In the genomic region with DNA sequence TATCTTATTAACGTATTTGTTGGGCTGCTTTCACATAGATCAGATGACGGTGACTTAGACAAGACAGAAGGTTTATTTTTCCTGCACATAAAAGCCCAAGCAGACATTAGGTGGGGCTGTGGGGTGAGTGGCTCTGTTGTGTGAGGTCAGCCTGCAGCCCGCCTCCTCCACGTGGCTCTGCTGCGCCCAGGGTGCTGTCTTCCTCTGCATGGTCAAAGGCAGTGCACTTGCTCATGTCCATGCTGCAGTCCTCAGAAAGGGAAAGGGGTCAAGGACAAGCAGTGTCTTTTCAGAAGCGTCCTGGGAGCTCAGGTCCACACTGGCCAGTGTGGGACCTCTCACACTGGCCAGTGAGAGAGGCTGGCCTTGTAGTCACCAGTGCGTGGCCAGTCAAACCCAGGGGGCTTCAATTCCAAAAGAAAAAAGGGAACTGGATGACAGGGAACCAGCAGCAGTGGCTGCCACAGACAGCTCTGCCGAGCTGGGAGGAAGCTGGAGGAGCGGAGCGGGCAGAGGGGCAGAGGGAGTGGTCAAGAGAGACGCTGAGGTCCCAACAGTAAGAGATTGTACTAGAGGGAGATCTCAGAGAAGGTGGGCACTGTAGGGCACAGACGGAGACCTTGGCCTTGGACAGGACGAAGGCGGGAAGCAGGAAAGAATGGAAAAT, we compare ENCODE assay signal across 15 cellular contexts. TPM values are rescaled to one million over a fixed set of nuclear protein-coding genes. Genes with fewer than 3 reads are reported as not detected.
DNase-seq lines count a peak whose midpoint lies in the region; ATAC-seq and TF ChIP-seq lines count a peak whose summit lies in the region.
"Had no signal": no experiment of that assay in that cellular context is flagged by ENCODE, and none has a peak within 500 bp of the region (broad histone marks: within the 10 kb centered on the region; RNA-seq: fewer than 3 reads in every experiment).

No MANE protein-coding gene starts in this region.

- H3K4me3 Mint-ChIP-seq in mesothelial cell of epicardium = no peak overlapping the region
- H3K4me3 Mint-ChIP-seq: activated CD8-positive, alpha-beta memory T cell treated with anti-CD3 and anti-CD28 coated beads, Interleukin-2, amount 10 ng/mL, durations not matched to agents 7 days and 5 days had no signal

- DNase-seq in Right ventricle myocardium superior (no peak), cardiac septum (ENCODE audit: low spot score) (no peak), choroid plexus epithelial cell (ENCODE audit: low read depth) (peak; percentile 12), mesothelial cell of epicardium (ENCODE audit: low spot score in 2 of 2, unreplicated experiment in 2 of 2) (no peak), epidermal melanocyte (ENCODE audit: insufficient read length, low spot score) (no peak), 8988T (no peak)
- DNase-seq in activated CD4-positive, CD25-positive, alpha-beta regulatory T cell treated with anti-CD3 and anti-CD28 coated beads, Interleukin-2, amount 50 U/mL, for 72 hours = no peak
- DNase-seq: activated CD8-positive, alpha-beta memory T cell treated with anti-CD3 and anti-CD28 coated beads, Interleukin-2, amount 10 ng/mL, durations not matched to agents 7 days and 5 days; central memory CD4-positive, alpha-beta T cell; COR-L47; NCI-H2029 treated with DMSO at 0.1 percent for 48 hours had no signal

- peaks cover 9% of the 10 kb centered on the region for H3K9me3 Mint-ChIP-seq in mesothelial cell of epicardium

- peak overlapping the region; percentile 26 for H3K27ac Mint-ChIP-seq in mesothelial cell of epicardium
- H3K27ac Mint-ChIP-seq: activated CD8-positive, alpha-beta memory T cell treated with anti-CD3 and anti-CD28 coated beads, Interleukin-2, amount 10 ng/mL, durations not matched to agents 7 days and 5 days had no signal

- intact Hi-C loops in Right ventricle myocardium superior (cut with DNase I) (no loop called here), cardiac septum (cut with DNase I) (no loop called here)

- no peak for TF ChIP-seq CTCF in choroid plexus epithelial cell (conservative IDR thresholded peaks at IDR 0.05; ENCODE audit: low read depth, low read length)
- TF ChIP-seq CTCF in mesothelial cell of epicardium (IDR thresholded peaks at IDR 0.05; ENCODE audit: unreplicated experiment) = no peak

- no peaks in the 10 kb centered on the region for H3K36me3 Mint-ChIP-seq in mesothelial cell of epicardium
- H3K36me3 Mint-ChIP-seq: activated naive CD4-positive, alpha-beta T cell treated with anti-CD3 and anti-CD28 coated beads, Interleukin-2, amount 50 U/mL, for 72 hours had no signal

- H3K4me3 ChIP-seq in choroid plexus epithelial cell (ENCODE audit: low read depth, low read length) = no peak overlapping the region
- H3K4me3 ChIP-seq: HAP-1, SJSA1 had no signal

- ATAC-seq in Right ventricle myocardium superior (ENCODE audit: poor library complexity) (peak; percentile 52), GM21447 (IDR thresholded peaks at IDR 0.05; ENCODE audit: unreplicated experiment) (no peak)
- ATAC-seq: activated CD8-positive, alpha-beta memory T cell treated with anti-CD3 and anti-CD28 coated beads, Interleukin-2, amount 10 ng/mL, durations not matched to agents 7 days and 5 days; activated naive CD4-positive, alpha-beta T cell treated with anti-CD3 and anti-CD28 coated beads, Interleukin-2, amount 50 U/mL, for 72 hours had no signal

- H3K27me3 Mint-ChIP-seq in mesothelial cell of epicardium (ENCODE audit: low read depth) = no peaks in the 10 kb centered on the region

- H3K4me1 Mint-ChIP-seq in mesothelial cell of epicardium = peaks cover 14% of the 10 kb centered on the region

RNA-seq across cellular contexts. Expression of gene SLC45A1, which starts 35.9 kb away (rescaled TPM):
- total RNA-seq in Right ventricle myocardium superior (1.9 TPM), cardiac septum (1.8 TPM), mesothelial cell of epicardium (4.1 to 4.9 TPM (median 4.9 TPM) in 3 replicates)
